Comparison of ENCODE assay signal across 38 cellular contexts in the genomic region with DNA sequence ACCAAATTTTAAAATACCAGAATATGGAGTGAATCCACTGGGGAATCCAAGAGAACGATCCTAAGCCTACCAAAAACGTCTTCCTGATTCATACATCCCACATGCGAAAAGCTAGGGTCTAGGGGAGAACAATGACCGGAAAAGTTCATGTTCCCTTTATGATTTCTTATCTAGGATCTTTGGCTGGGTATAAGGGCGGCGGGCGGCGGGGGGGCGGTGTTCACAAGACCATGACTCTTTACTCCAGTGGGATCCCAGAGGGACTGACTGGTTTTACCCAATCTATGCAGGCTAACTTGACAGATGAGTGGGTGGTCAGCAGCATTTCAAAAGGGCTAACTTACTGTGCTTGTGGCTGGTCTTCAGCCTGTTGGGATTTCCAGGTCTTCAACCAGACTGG. TPM values are rescaled to one million over a fixed set of nuclear protein-coding genes. Genes with fewer than 3 reads are reported as not detected.
"Had no signal": no experiment of that assay in that cellular context is flagged by ENCODE, and none has a peak within 500 bp of the region (broad histone marks: within the 10 kb centered on the region; RNA-seq: fewer than 3 reads in every experiment).

No MANE protein-coding gene starts in this region.

- H3K4me1 ChIP-seq: ascending aorta, breast epithelium had no signal

- H3K9me3 ChIP-seq: adrenal gland, ascending aorta, body of pancreas, breast epithelium had no signal

- FAIRE-seq: bronchial epithelial cell had no signal

- H3K27me3 Mint-ChIP-seq: activated naive CD8-positive, alpha-beta T cell treated with anti-CD3 and anti-CD28 coated beads for 36 hours; activated T-cell treated with anti-CD3 and anti-CD28 coated beads, Interleukin-2, amount 50 U/mL, for 24 hours had no signal

- H3K27ac Mint-ChIP-seq: activated naive CD4-positive, alpha-beta T cell treated with anti-CD3 and anti-CD28 coated beads for 36 hours; activated naive CD4-positive, alpha-beta T cell treated with anti-CD3 and anti-CD28 coated beads, Interleukin-2, amount 10 ng/mL, durations not matched to agents 7 days and 5 days; activated naive CD4-positive, alpha-beta T cell treated with anti-CD3 and anti-CD28 coated beads, Interleukin-2, amount 50 U/mL, for 24 hours; activated naive CD8-positive, alpha-beta T cell; activated naive CD8-positive, alpha-beta T cell treated with anti-CD3 and anti-CD28 coated beads for 36 hours; activated naive CD8-positive, alpha-beta T cell treated with anti-CD3 and anti-CD28 coated beads, Interleukin-2, amount 10 ng/mL, durations not matched to agents 7 days and 5 days; activated naive CD8-positive, alpha-beta T cell treated with anti-CD3 and anti-CD28 coated beads, Interleukin-2, amount 50 U/mL, for 24 hours; activated T-cell treated with anti-CD3 and anti-CD28 coated beads, Interleukin-2, amount 50 U/mL, for 24 hours; activated T-cell treated with anti-CD3 and anti-CD28 coated beads, Interleukin-2, amount 50 U/mL, for 72 hours; activated T-helper 1 cell treated with anti-CD3 and anti-CD28 coated beads, Interleukin-12 subunit alpha, Interleukin-12 subunit beta, Interleukin-2, Interleukin-4 antibody, amounts not matched to agents 30 ng/mL and 10 ng/mL and 1 ng/mL, durations not matched to agents 14 hours and 24 hours and 36 hours; activated T-helper 17 cell treated with anti-CD3 and anti-CD28 coated beads, Interleukin-2, amount 50 U/mL, for 72 hours; activated T-helper 2 cell treated with anti-CD3 and anti-CD28 coated beads, Interferon-gamma antibody, Interleukin-2, Interleukin-4, amounts not matched to agents 10 μg/mL and 5 μg/mL and 100 μg/mL, durations not matched to agents 14 hours and 24 hours and 36 hours; brain had no signal

- H3K9me3 Mint-ChIP-seq: activated naive CD4-positive, alpha-beta T cell treated with anti-CD3 and anti-CD28 coated beads for 36 hours; activated naive CD4-positive, alpha-beta T cell treated with anti-CD3 and anti-CD28 coated beads, Interleukin-2, amount 10 ng/mL, durations not matched to agents 7 days and 5 days; activated naive CD4-positive, alpha-beta T cell treated with anti-CD3 and anti-CD28 coated beads, Interleukin-2, amount 50 U/mL, for 24 hours; activated naive CD4-positive, alpha-beta T cell treated with anti-CD3 and anti-CD28 coated beads, Interleukin-2, amount 50 U/mL, for 72 hours; activated naive CD8-positive, alpha-beta T cell treated with anti-CD3 and anti-CD28 coated beads for 36 hours; activated naive CD8-positive, alpha-beta T cell treated with anti-CD3 and anti-CD28 coated beads, Interleukin-2, amount 10 ng/mL, durations not matched to agents 7 days and 5 days; activated naive CD8-positive, alpha-beta T cell treated with anti-CD3 and anti-CD28 coated beads, Interleukin-2, amount 50 U/mL, for 24 hours; activated T-cell treated with anti-CD3 and anti-CD28 coated beads, Interleukin-2, amount 50 U/mL, for 24 hours; activated T-cell treated with anti-CD3 and anti-CD28 coated beads, Interleukin-2, amount 50 U/mL, for 4 hours; activated T-cell treated with anti-CD3 and anti-CD28 coated beads, Interleukin-2, amount 50 U/mL, for 72 hours; activated T-helper 1 cell treated with anti-CD3 and anti-CD28 coated beads, Interleukin-12 subunit alpha, Interleukin-12 subunit beta, Interleukin-2, Interleukin-4 antibody, amounts not matched to agents 30 ng/mL and 10 ng/mL and 1 ng/mL, durations not matched to agents 14 hours and 24 hours and 36 hours; activated T-helper 17 cell treated with anti-CD3 and anti-CD28 coated beads, Interleukin-2, amount 50 U/mL, for 72 hours; activated T-helper 2 cell treated with anti-CD3 and anti-CD28 coated beads, Interferon-gamma antibody, Interleukin-2, Interleukin-4, amounts not matched to agents 10 μg/mL and 5 μg/mL and 100 μg/mL, durations not matched to agents 14 hours and 24 hours and 36 hours; central memory CD8-positive, alpha-beta T cell had no signal

- H3K4me3 Mint-ChIP-seq: activated naive CD4-positive, alpha-beta T cell treated with anti-CD3 and anti-CD28 coated beads for 36 hours; activated naive CD4-positive, alpha-beta T cell treated with anti-CD3 and anti-CD28 coated beads, Interleukin-2, amount 10 ng/mL, durations not matched to agents 7 days and 5 days; activated naive CD4-positive, alpha-beta T cell treated with anti-CD3 and anti-CD28 coated beads, Interleukin-2, amount 50 U/mL, for 24 hours; activated naive CD8-positive, alpha-beta T cell; activated naive CD8-positive, alpha-beta T cell treated with anti-CD3 and anti-CD28 coated beads for 36 hours; activated naive CD8-positive, alpha-beta T cell treated with anti-CD3 and anti-CD28 coated beads, Interleukin-2, amount 10 ng/mL, durations not matched to agents 7 days and 5 days; activated naive CD8-positive, alpha-beta T cell treated with anti-CD3 and anti-CD28 coated beads, Interleukin-2, amount 50 U/mL, for 24 hours; activated T-cell treated with anti-CD3 and anti-CD28 coated beads, Interleukin-2, amount 50 U/mL, for 24 hours; activated T-cell treated with anti-CD3 and anti-CD28 coated beads, Interleukin-2, amount 50 U/mL, for 4 hours; activated T-cell treated with anti-CD3 and anti-CD28 coated beads, Interleukin-2, amount 50 U/mL, for 72 hours; activated T-helper 1 cell treated with anti-CD3 and anti-CD28 coated beads, Interleukin-12 subunit alpha, Interleukin-12 subunit beta, Interleukin-2, Interleukin-4 antibody, amounts not matched to agents 30 ng/mL and 10 ng/mL and 1 ng/mL, durations not matched to agents 14 hours and 24 hours and 36 hours; activated T-helper 17 cell treated with anti-CD3 and anti-CD28 coated beads, Interleukin-2, amount 50 U/mL, for 72 hours; brain; central memory CD8-positive, alpha-beta T cell had no signal

- DNase-seq: activated effector memory CD4-positive, alpha-beta T cell treated with anti-CD3 and anti-CD28 coated beads, Interleukin-2, amount 50 U/mL, for 16 hours; activated effector memory CD4-positive, alpha-beta T cell treated with Interleukin-2 at 50 U/mL for 16 hours; activated gamma-delta T cell; activated gamma-delta T cell treated with Interleukin-2 at 50 U/mL for 16 hours; activated naive CD4-positive, alpha-beta T cell; activated naive CD4-positive, alpha-beta T cell treated with anti-CD3 and anti-CD28 coated beads for 36 hours; activated naive CD4-positive, alpha-beta T cell treated with anti-CD3 and anti-CD28 coated beads, Interleukin-2, amount 10 ng/mL, durations not matched to agents 7 days and 5 days; activated naive CD4-positive, alpha-beta T cell treated with anti-CD3 and anti-CD28 coated beads, Interleukin-2, amount 50 U/mL, for 16 hours; activated naive CD4-positive, alpha-beta T cell treated with Interleukin-2 at 50 U/mL for 16 hours; activated naive CD8-positive, alpha-beta T cell treated with anti-CD3 and anti-CD28 coated beads for 36 hours; activated naive CD8-positive, alpha-beta T cell treated with anti-CD3 and anti-CD28 coated beads, Interleukin-2, amount 10 ng/mL, durations not matched to agents 7 days and 5 days; activated naive CD8-positive, alpha-beta T cell treated with anti-CD3 and anti-CD28 coated beads, Interleukin-2, amount 50 U/mL, for 24 hours; activated T-cell treated with anti-CD3 and anti-CD28 coated beads, Interleukin-2, amount 50 U/mL, for 1 hour; activated T-cell treated with anti-CD3 and anti-CD28 coated beads, Interleukin-2, amount 50 U/mL, for 24 hours; activated T-cell treated with anti-CD3 and anti-CD28 coated beads, Interleukin-2, amount 50 U/mL, for 4 hours; activated T-cell treated with anti-CD3 and anti-CD28 coated beads, Interleukin-2, amount 50 U/mL, for 48 hours; activated T-cell treated with anti-CD3 and anti-CD28 coated beads, Interleukin-2, amount 50 U/mL, for 72 hours; adrenal gland; amniotic stem cell; amygdala; anterior cingulate cortex; aorta; body of pancreas; brain microvascular endothelial cell; central memory CD4-positive, alpha-beta T cell; cerebellar nuclear complex had no signal

- H3K27me3 ChIP-seq: adrenal gland, ascending aorta, body of pancreas, brain microvascular endothelial cell, breast epithelium, cardiac muscle cell had no signal

- H3K36me3 ChIP-seq: adrenal gland, ascending aorta, brain microvascular endothelial cell, breast epithelium, cardiac muscle cell had no signal

- H3K4me3 ChIP-seq: adrenal gland, ascending aorta, body of pancreas, breast epithelium, cardiac muscle cell had no signal

- H3K36me3 Mint-ChIP-seq: activated naive CD4-positive, alpha-beta T cell treated with anti-CD3 and anti-CD28 coated beads, Interleukin-2, amount 10 ng/mL, durations not matched to agents 7 days and 5 days; activated naive CD4-positive, alpha-beta T cell treated with anti-CD3 and anti-CD28 coated beads, Interleukin-2, amount 50 U/mL, for 24 hours; activated naive CD4-positive, alpha-beta T cell treated with anti-CD3 and anti-CD28 coated beads, Interleukin-2, amount 50 U/mL, for 72 hours; activated naive CD8-positive, alpha-beta T cell treated with anti-CD3 and anti-CD28 coated beads for 36 hours; activated naive CD8-positive, alpha-beta T cell treated with anti-CD3 and anti-CD28 coated beads, Interleukin-2, amount 10 ng/mL, durations not matched to agents 7 days and 5 days; brain had no signal

- H3K4me1 Mint-ChIP-seq: activated naive CD4-positive, alpha-beta T cell treated with anti-CD3 and anti-CD28 coated beads, Interleukin-2, amount 10 ng/mL, durations not matched to agents 7 days and 5 days; activated naive CD4-positive, alpha-beta T cell treated with anti-CD3 and anti-CD28 coated beads, Interleukin-2, amount 50 U/mL, for 24 hours; activated naive CD8-positive, alpha-beta T cell treated with anti-CD3 and anti-CD28 coated beads for 36 hours; activated naive CD8-positive, alpha-beta T cell treated with anti-CD3 and anti-CD28 coated beads, Interleukin-2, amount 10 ng/mL, durations not matched to agents 7 days and 5 days; activated naive CD8-positive, alpha-beta T cell treated with anti-CD3 and anti-CD28 coated beads, Interleukin-2, amount 50 U/mL, for 24 hours; activated T-helper 17 cell treated with anti-CD3 and anti-CD28 coated beads, Interleukin-2, amount 50 U/mL, for 72 hours; brain; central memory CD8-positive, alpha-beta T cell had no signal

- H3K27ac ChIP-seq: adrenal gland, ascending aorta, body of pancreas, brain microvascular endothelial cell, breast epithelium, cardiac muscle cell had no signal

- ATAC-seq: activated naive CD4-positive, alpha-beta T cell treated with anti-CD3 and anti-CD28 coated beads, Interleukin-2, amount 50 U/mL, for 72 hours; activated naive CD8-positive, alpha-beta T cell treated with anti-CD3 and anti-CD28 coated beads, Interleukin-2, amount 50 U/mL, for 24 hours; activated T-cell treated with anti-CD3 and anti-CD28 coated beads, Interleukin-2, amount 50 U/mL, for 4 hours; activated T-cell treated with anti-CD3 and anti-CD28 coated beads, Interleukin-2, amount 50 U/mL, for 72 hours; activated T-helper 17 cell treated with anti-CD3 and anti-CD28 coated beads, Interleukin-2, amount 50 U/mL, for 72 hours; body of pancreas had no signal

RNA-seq across cellular contexts. Expression of gene CNIH3, which starts 40.2 kb away (rescaled TPM):
- total RNA-seq: ascending aorta had no signal
